ENCODE assay signal across 1 cellular context in the genomic region with DNA sequence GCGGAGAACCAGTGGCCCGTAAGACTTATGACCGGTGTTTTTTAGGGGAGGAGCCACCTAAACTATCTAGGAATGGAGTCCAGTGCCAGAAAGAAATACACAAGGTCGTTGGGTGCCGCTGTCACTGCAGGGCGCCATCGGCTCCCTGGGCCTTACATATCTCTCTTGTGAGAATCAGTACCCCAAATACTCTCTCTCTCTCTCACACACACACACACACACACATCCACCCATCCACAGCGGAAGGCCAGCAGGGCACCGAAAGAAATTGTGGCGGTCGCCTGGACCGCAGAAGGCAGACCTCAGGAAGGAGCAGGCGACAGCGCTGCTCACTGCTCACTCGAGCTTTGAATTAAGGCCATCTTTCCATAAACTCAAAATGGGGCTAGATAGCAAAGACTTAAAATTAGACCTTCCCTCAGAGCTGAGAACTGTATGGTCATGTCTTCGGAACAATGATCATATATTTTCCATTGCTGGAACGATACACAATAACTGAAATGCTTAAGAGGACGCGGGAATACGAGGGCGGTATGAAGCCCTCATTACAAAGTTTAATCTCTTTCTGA.
TF ChIP-seq lines count a peak whose summit lies in the region.

No MANE protein-coding gene starts in this region.

TF ChIP-seq in HepG2, 621 proteins besides CTCF, POLR2A, EP300 and RAD21 (continued from another document):
- TF ChIP-seq, protein P1, sequence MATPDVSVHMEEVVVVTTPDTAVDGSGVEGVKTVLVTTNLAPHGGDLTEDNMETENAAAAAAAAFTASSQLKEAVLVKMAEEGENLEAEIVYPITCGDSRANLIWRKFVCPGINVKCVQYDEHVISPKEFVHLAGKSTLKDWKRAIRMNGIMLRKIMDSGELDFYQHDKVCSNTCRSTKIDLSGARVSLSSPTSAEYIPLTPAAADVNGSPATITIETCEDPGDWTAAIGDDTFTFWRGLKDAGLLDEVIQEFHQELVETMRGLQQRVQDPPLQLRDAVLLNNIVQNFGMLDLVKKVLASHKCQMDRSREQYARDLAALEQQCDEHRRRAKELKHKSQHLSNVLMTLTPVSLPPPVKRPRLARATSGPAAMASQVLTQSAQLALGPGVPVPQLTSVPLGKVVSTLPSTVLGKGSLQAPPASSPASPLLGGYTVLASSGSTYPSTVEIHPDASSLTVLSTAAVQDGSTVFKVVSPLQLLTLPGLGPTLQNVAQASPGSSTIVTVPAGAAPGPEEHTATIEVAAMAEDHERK (CRISPR knock-in tag; IDR thresholded peaks at IDR 0.05; ENCODE audit: low read depth): no peak
- no peak for TF ChIP-seq ZNF256 (CRISPR knock-in tag; conservative IDR thresholded peaks at IDR 0.05)
- TF ChIP-seq, protein P2, sequence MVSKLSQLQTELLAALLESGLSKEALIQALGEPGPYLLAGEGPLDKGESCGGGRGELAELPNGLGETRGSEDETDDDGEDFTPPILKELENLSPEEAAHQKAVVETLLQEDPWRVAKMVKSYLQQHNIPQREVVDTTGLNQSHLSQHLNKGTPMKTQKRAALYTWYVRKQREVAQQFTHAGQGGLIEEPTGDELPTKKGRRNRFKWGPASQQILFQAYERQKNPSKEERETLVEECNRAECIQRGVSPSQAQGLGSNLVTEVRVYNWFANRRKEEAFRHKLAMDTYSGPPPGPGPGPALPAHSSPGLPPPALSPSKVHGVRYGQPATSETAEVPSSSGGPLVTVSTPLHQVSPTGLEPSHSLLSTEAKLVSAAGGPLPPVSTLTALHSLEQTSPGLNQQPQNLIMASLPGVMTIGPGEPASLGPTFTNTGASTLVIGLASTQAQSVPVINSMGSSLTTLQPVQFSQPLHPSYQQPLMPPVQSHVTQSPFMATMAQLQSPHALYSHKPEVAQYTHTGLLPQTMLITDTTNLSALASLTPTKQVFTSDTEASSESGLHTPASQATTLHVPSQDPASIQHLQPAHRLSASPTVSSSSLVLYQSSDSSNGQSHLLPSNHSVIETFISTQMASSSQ (IDR thresholded peaks at IDR 0.05; ENCODE audit: low read depth): no peak
- TF ChIP-seq, protein P2 (CRISPR knock-in tag; IDR thresholded peaks at IDR 0.05; ENCODE audit: borderline replicate concordance): no peak
